10 cellular contexts compared by ENCODE assay signal in the genomic region with DNA sequence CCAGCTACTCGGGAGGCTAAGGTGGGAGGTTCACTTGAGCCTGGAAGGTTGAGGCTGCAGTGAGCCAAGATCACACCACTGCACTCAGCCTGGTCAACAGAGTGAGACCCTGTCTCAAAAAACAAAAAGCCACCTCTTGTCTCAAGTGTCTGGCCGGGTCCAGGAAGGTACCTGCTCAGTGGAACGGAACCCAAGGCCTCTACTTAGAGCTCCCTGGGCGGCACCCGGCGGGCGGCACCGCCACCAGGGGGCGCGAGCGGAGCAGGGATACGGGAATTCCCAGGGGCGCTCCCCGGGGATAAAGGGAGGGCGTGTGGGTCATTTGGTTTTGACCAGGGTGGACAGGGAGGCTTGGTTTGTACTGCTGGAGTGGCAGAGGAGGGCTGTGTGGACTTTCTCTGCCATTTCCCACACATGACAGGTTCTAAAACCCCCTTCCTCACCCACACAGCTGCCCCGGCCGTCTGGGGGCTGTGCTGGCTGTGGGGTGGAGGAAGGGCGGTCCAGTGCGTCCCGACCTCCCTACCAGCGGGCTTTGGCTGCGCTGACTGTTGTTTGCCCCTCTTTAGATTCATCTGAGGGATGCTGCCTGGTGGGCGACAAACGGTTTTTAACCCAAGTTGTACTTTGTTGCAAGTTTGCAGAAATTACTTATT.
DNase-seq lines count a peak whose midpoint lies in the region; ATAC-seq and TF ChIP-seq lines count a peak whose summit lies in the region.
"Had no signal": no experiment of that assay in that cellular context is flagged by ENCODE, and none has a peak within 500 bp of the region (broad histone marks: within the 10 kb centered on the region; RNA-seq: fewer than 3 reads in every experiment).

No MANE protein-coding gene starts in this region.

- H3F3A ChIP-seq in neural progenitor cell (ENCODE audit: low read depth) = no peaks in the 10 kb centered on the region

- H3K9me3 ChIP-seq in neural progenitor cell (ENCODE audit: low read depth) = no peaks in the 10 kb centered on the region

- H2AFZ ChIP-seq in neural progenitor cell (replicated peaks) = peak overlapping the region; percentile 1

- H3K4me2 ChIP-seq in neural progenitor cell = no peak overlapping the region

- H3K36me3 ChIP-seq in neural progenitor cell = no peaks in the 10 kb centered on the region

- no peak overlapping the region for H3K27ac ChIP-seq in neural progenitor cell
- H3K27ac ChIP-seq: BLaER1 treated with 17β-estradiol and CSF1 and Interleukin-3, amounts not matched to agents 10 nM and 100 nM had no signal

- TF ChIP-seq CTCF in epithelial cell of proximal tubule (conservative IDR thresholded peaks at IDR 0.05; ENCODE audit: low read depth, low read length) = peak; percentile 93
- TF ChIP-seq CTCF in neural progenitor cell (IDR thresholded peaks at IDR 0.05) = peak; percentile 83

- no peaks in the 10 kb centered on the region for H3K9me3 Mint-ChIP-seq in neural progenitor cell
- H3K9me3 Mint-ChIP-seq: activated B cell treated with CpG ODN at 0.5 μM for 24 hours had no signal

- no peaks in the 10 kb centered on the region for H3K27me3 ChIP-seq in neural progenitor cell
- H3K27me3 ChIP-seq: BLaER1 treated with 17β-estradiol and CSF1 and Interleukin-3, amounts not matched to agents 10 nM and 100 nM had no signal

- no peaks in the 10 kb centered on the region for H3K4me1 ChIP-seq in neural progenitor cell

- H3K9ac ChIP-seq in neural progenitor cell = no peak overlapping the region
- H3K9ac ChIP-seq: BLaER1 treated with 17β-estradiol and CSF1 and Interleukin-3, amounts not matched to agents 10 nM and 100 nM had no signal

- H3K27me3 Mint-ChIP-seq in neural progenitor cell (ENCODE audit: insufficient read depth, low read depth) = peaks cover 4% of the 10 kb centered on the region

- peaks cover 4% of the 10 kb centered on the region for H3K4me1 Mint-ChIP-seq in neural progenitor cell
- H3K4me1 Mint-ChIP-seq: activated B cell treated with CpG ODN at 0.5 μM for 24 hours had no signal

- no peak overlapping the region for H3K27ac Mint-ChIP-seq in neural progenitor cell
- H3K27ac Mint-ChIP-seq: activated B cell treated with CpG ODN at 0.5 μM for 24 hours had no signal

- H3K4me3 ChIP-seq in epithelial cell of proximal tubule (ENCODE audit: low read depth, low read length) (peak overlapping the region; percentile 32), neural progenitor cell (no peak overlapping the region)
- H3K4me3 ChIP-seq: BLaER1 treated with 17β-estradiol and CSF1 and Interleukin-3, amounts not matched to agents 10 nM and 100 nM had no signal

- no peak overlapping the region for H3K4me3 Mint-ChIP-seq in neural progenitor cell
- H3K4me3 Mint-ChIP-seq: activated B cell treated with CpG ODN at 0.5 μM for 24 hours had no signal

- H4K20me1 ChIP-seq in neural progenitor cell (ENCODE audit: low read depth) = no peaks in the 10 kb centered on the region

- H3K79me2 ChIP-seq in neural progenitor cell (ENCODE audit: low read depth) = no peaks in the 10 kb centered on the region

- ATAC-seq in HG03280 (IDR thresholded peaks at IDR 0.05; ENCODE audit: unreplicated experiment) (peak; percentile 45), GM21528 (IDR thresholded peaks at IDR 0.05; ENCODE audit: low FRiP score, unreplicated experiment) (no peak), GM18520 (IDR thresholded peaks at IDR 0.05; ENCODE audit: unreplicated experiment) (no peak)

- DNase-seq in NCI-H2029 (lab: John Stamatoyannopoulos, UW) (peak; percentile 8), NCI-H2029 treated with DMSO at 0.1 percent for 48 hours (lab: John Stamatoyannopoulos, UW) (no peak), epithelial cell of proximal tubule (ENCODE audit: low read depth) (no peak), neural progenitor cell (ENCODE audit: low spot score) (peak; percentile 80)
- DNase-seq in activated CD4-positive, alpha-beta T cell treated with anti-CD3 and anti-CD28 coated beads for 4 hours = peak; percentile 19 to 42
- DNase-seq: activated B cell treated with CpG ODN at 0.5 μM for 24 hours had no signal

- peaks cover 2% of the 10 kb centered on the region for H3K36me3 Mint-ChIP-seq in neural progenitor cell

Comparison
In these comparisons a context has a peak if more than half of its experiments do, and no peak if none do; other contexts are left out.
1. DNase-seq: peak in NCI-H2029 (single experiment), activated CD4-positive, alpha-beta T cell treated with anti-CD3 and anti-CD28 coated beads for 4 hours (2 of 2) and neural progenitor cell (single experiment); none in NCI-H2029 treated with DMSO at 0.1 percent for 48 hours (single experiment) and epithelial cell of proximal tubule (single experiment).